In the genomic region with DNA sequence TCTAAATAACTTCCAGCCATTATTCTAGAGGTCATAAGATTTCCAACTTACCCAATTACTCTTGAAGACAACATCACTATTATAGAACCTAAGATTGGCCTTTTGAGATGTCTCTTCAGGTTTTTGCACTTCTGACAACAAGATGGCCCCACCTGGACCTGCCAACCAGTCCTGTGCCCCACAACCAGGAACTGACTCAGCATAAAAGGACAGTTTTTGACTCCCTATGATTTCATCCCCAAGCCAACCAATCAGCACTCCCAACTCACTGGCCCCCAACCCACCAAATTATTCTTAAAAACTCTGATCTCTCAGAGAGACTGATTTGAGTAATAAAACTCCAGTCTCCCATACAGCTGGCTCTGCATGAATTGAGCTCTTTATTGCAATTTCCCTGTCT, we compare ENCODE assay signal across 10 cellular contexts.
"Had no signal": no experiment of that assay in that cellular context is flagged by ENCODE, and none has a peak within 500 bp of the region (broad histone marks: within the 10 kb centered on the region; RNA-seq: fewer than 3 reads in every experiment).

No MANE protein-coding gene starts in this region.

- H3K9me3 Mint-ChIP-seq: GM23338 had no signal

- H3K4me3 ChIP-seq: GM23338, HAP-1 had no signal

- FAIRE-seq: H1, H54, HTR-8/SVneo had no signal

- H3K4me2 ChIP-seq: GM23338, KMS-11 had no signal

- H3K4me1 Mint-ChIP-seq: GM23338 had no signal

- H3K36me3 ChIP-seq: HAP-1 had no signal

- H3K4me3 Mint-ChIP-seq: GM23338, HFFc6 had no signal

- ATAC-seq: GM23338, HCT116 had no signal

- H3K27ac ChIP-seq: KMS-11 had no signal

- H3K9ac ChIP-seq: KMS-11 had no signal

- H3K27ac Mint-ChIP-seq: GM23338, HFFc6 had no signal

- H3K9me3 ChIP-seq: HAP-1 had no signal

- H2AFZ ChIP-seq: GM23338 had no signal

- DNase-seq: HFFc6, Karpas-422, KBM-7 had no signal
